ENCODE assay signal across 25 cellular contexts in genomic region chr12:104976703-104977102, GRCh38.
"Had no signal": no experiment of that assay in that cellular context is flagged by ENCODE, and none has a peak within 500 bp of the region (broad histone marks: within the 10 kb centered on the region; RNA-seq: fewer than 3 reads in every experiment).

No MANE protein-coding gene starts in this region.

- H3K27me3 Mint-ChIP-seq: activated T-cell treated with anti-CD3 and anti-CD28 coated beads, Interleukin-2, amount 50 U/mL, for 24 hours; activated T-helper 17 cell treated with anti-CD3 and anti-CD28 coated beads, Interleukin-2, amount 50 U/mL, for 72 hours; effector memory CD8-positive, alpha-beta T cell; memory B cell had no signal

- DNase-seq: activated CD4-positive, alpha-beta T cell treated with anti-CD3 and anti-CD28 coated beads, Interleukin-2, amount 50 U/mL, for 4 hours; activated CD8-positive, alpha-beta memory T cell treated with anti-CD3 and anti-CD28 coated beads for 24 hours; activated CD8-positive, alpha-beta memory T cell treated with anti-CD3 and anti-CD28 coated beads, Interleukin-2, amount 50 U/mL, for 4 hours; activated T-cell treated with anti-CD3 and anti-CD28 coated beads, Interleukin-2, amount 50 U/mL, for 24 hours; aorta; central memory CD4-positive, alpha-beta T cell; dorsolateral prefrontal cortex; effector memory CD8-positive, alpha-beta T cell; esophagus squamous epithelium; heart right ventricle; islet precursor cell; left cardiac atrium; right cardiac atrium; stimulated activated CD4-positive, alpha-beta T cell treated with anti-CD3 and anti-CD28 coated beads, Interleukin-4, amount 100 ng/mL, for 24 hours; stimulated activated naive CD4-positive, alpha-beta T cell treated with Interleukin-2 at 50 U/mL for 16 hours; upper lobe of right lung had no signal

- H3K4me1 ChIP-seq: pancreas, upper lobe of right lung had no signal

- H3K36me3 ChIP-seq: esophagus squamous epithelium, heart right ventricle, neutrophil, pancreas, upper lobe of right lung had no signal

- H3K27ac Mint-ChIP-seq: activated naive CD4-positive, alpha-beta T cell treated with anti-CD3 and anti-CD28 coated beads, Interleukin-2, amount 50 U/mL, for 72 hours; activated T-cell treated with anti-CD3 and anti-CD28 coated beads, Interleukin-2, amount 50 U/mL, for 24 hours; activated T-helper 17 cell treated with anti-CD3 and anti-CD28 coated beads, Interleukin-2, amount 50 U/mL, for 72 hours; effector memory CD8-positive, alpha-beta T cell; memory B cell; natural killer cell treated with Interleukin-12 subunit alpha and Interleukin-12 subunit beta and Interleukin-15 and Interleukin-18, amount 100 ng/mL, for 72 hours; T-helper 1 cell treated with Interleukin-12 subunit alpha and Interleukin-12 subunit beta and Interleukin-4 antibody, amounts not matched to agents 30 μg/mL and 1 μg/mL, for 36 hours had no signal

- H3K36me3 Mint-ChIP-seq: activated naive CD4-positive, alpha-beta T cell treated with anti-CD3 and anti-CD28 coated beads, Interleukin-2, amount 50 U/mL, for 72 hours; memory B cell; natural killer cell treated with Interleukin-12 subunit alpha and Interleukin-12 subunit beta and Interleukin-15 and Interleukin-18, amount 100 ng/mL, for 72 hours had no signal

- H3K27ac ChIP-seq: dorsolateral prefrontal cortex, esophagus squamous epithelium, heart right ventricle, neutrophil, pancreas, upper lobe of right lung, VCaP had no signal

- H3K27me3 ChIP-seq: dorsolateral prefrontal cortex, esophagus squamous epithelium, heart right ventricle, neutrophil, pancreas, upper lobe of right lung had no signal

- H3K9me3 Mint-ChIP-seq: activated naive CD4-positive, alpha-beta T cell treated with anti-CD3 and anti-CD28 coated beads, Interleukin-2, amount 50 U/mL, for 72 hours; activated T-cell treated with anti-CD3 and anti-CD28 coated beads, Interleukin-2, amount 50 U/mL, for 24 hours; activated T-helper 17 cell treated with anti-CD3 and anti-CD28 coated beads, Interleukin-2, amount 50 U/mL, for 72 hours; effector memory CD8-positive, alpha-beta T cell; memory B cell; natural killer cell treated with Interleukin-12 subunit alpha and Interleukin-12 subunit beta and Interleukin-15 and Interleukin-18, amount 100 ng/mL, for 72 hours; T-helper 1 cell treated with Interleukin-12 subunit alpha and Interleukin-12 subunit beta and Interleukin-4 antibody, amounts not matched to agents 30 μg/mL and 1 μg/mL, for 36 hours had no signal

- H3K4me1 Mint-ChIP-seq: activated T-helper 17 cell treated with anti-CD3 and anti-CD28 coated beads, Interleukin-2, amount 50 U/mL, for 72 hours had no signal

- ATAC-seq: activated CD4-positive, CD25-positive, alpha-beta regulatory T cell treated with anti-CD3 and anti-CD28 coated beads, Interleukin-2, amount 50 U/mL, for 24 hours; activated naive CD4-positive, alpha-beta T cell treated with anti-CD3 and anti-CD28 coated beads, Interleukin-2, amount 50 U/mL, for 72 hours; activated T-helper 17 cell treated with anti-CD3 and anti-CD28 coated beads, Interleukin-2, amount 50 U/mL, for 72 hours; effector memory CD8-positive, alpha-beta T cell; heart right ventricle; left cardiac atrium; natural killer cell treated with Interleukin-12 subunit alpha and Interleukin-12 subunit beta and Interleukin-15 and Interleukin-18, amount 100 ng/mL, for 72 hours; pancreas; right cardiac atrium; upper lobe of right lung had no signal

- H3K9me3 ChIP-seq: esophagus squamous epithelium, heart right ventricle, neutrophil, pancreas, upper lobe of right lung had no signal

- H3K4me3 Mint-ChIP-seq: activated T-cell treated with anti-CD3 and anti-CD28 coated beads, Interleukin-2, amount 50 U/mL, for 24 hours; activated T-helper 17 cell treated with anti-CD3 and anti-CD28 coated beads, Interleukin-2, amount 50 U/mL, for 72 hours; effector memory CD8-positive, alpha-beta T cell; memory B cell; natural killer cell treated with Interleukin-12 subunit alpha and Interleukin-12 subunit beta and Interleukin-15 and Interleukin-18, amount 100 ng/mL, for 72 hours; T-helper 1 cell treated with Interleukin-12 subunit alpha and Interleukin-12 subunit beta and Interleukin-4 antibody, amounts not matched to agents 30 μg/mL and 1 μg/mL, for 36 hours had no signal

- H3K4me3 ChIP-seq: dorsolateral prefrontal cortex, esophagus squamous epithelium, heart right ventricle, pancreas, upper lobe of right lung had no signal
